Comparison of ENCODE assay signal across 24 cellular contexts in genomic region chr14:36940476-36940875, GRCh38.
"Had no signal": no experiment of that assay in that cellular context is flagged by ENCODE, and none has a peak within 500 bp of the region (broad histone marks: within the 10 kb centered on the region; RNA-seq: fewer than 3 reads in every experiment).

No MANE protein-coding gene starts in this region.

- H3K4me3 ChIP-seq: body of pancreas, cardiac muscle cell, heart left ventricle, ovary, psoas muscle, right atrium auricular region, skin epidermis, stomach, suprapubic skin, tibial nerve had no signal

- H3K36me3 ChIP-seq: cardiac muscle cell, heart left ventricle, neutrophil, ovary, right atrium auricular region, stomach, suprapubic skin, tibial nerve had no signal

- DNase-seq: activated CD4-positive, alpha-beta memory T cell treated with anti-CD3 and anti-CD28 coated beads, Interleukin-2, amount 10 ng/mL, durations not matched to agents 7 days and 5 days; activated CD4-positive, alpha-beta T cell treated with anti-CD3 and anti-CD28 coated beads, Interleukin-2, amount 10 ng/mL, durations not matched to agents 24 days and 14 days; activated effector memory CD4-positive, alpha-beta T cell treated with Interleukin-2 at 50 U/mL for 16 hours; activated naive CD4-positive, alpha-beta T cell treated with anti-CD3 and anti-CD28 coated beads for 36 hours; activated naive CD8-positive, alpha-beta T cell treated with anti-CD3 and anti-CD28 coated beads, Interleukin-2, amount 10 ng/mL, durations not matched to agents 7 days and 5 days; activated T-cell treated with anti-CD3 and anti-CD28 coated beads, Interleukin-2, amount 50 U/mL, for 72 hours; body of pancreas; cortex of kidney; heart left ventricle; islet precursor cell; left cardiac atrium; ovary; psoas muscle; stimulated activated CD4-positive, alpha-beta T cell treated with anti-CD3 and anti-CD28 coated beads, Interleukin-1b, Interleukin-23, amount 100 ng/mL, for 48 hours; stomach; T-helper 2 cell had no signal

- H3K9me3 ChIP-seq: body of pancreas, heart left ventricle, neutrophil, ovary, psoas muscle, right atrium auricular region, stomach, suprapubic skin, tibial nerve had no signal

- H3K27ac ChIP-seq: body of pancreas, cardiac muscle cell, epithelial cell of prostate, heart left ventricle, neutrophil, ovary, psoas muscle, right atrium auricular region, skin epidermis, stomach, suprapubic skin, tibial nerve had no signal

- H3K4me1 ChIP-seq: body of pancreas, heart left ventricle, psoas muscle, right atrium auricular region, suprapubic skin had no signal

- H3K27me3 ChIP-seq: body of pancreas, neutrophil, ovary, stomach, suprapubic skin, tibial nerve had no signal

- ATAC-seq: activated T-cell treated with anti-CD3 and anti-CD28 coated beads, Interleukin-2, amount 50 U/mL, for 72 hours; body of pancreas; heart left ventricle; left cardiac atrium; psoas muscle; stimulated activated memory B cell treated with anti-CD40 and anti-IgM and Interleukin-4, amounts not matched to agents 10 μg/mL and 1 μg/mL and 100 μg/mL, for 72 hours had no signal
